ENCODE assay signal across 11 cellular contexts in genomic region chr12:55934343-55934742, GRCh38. TPM values are rescaled to one million over a fixed set of nuclear protein-coding genes. Genes with fewer than 3 reads are reported as not detected.
DNase-seq lines count a peak whose midpoint lies in the region; ATAC-seq and TF ChIP-seq lines count a peak whose summit lies in the region.
"Had no signal": no experiment of that assay in that cellular context is flagged by ENCODE, and none has a peak within 500 bp of the region (broad histone marks: within the 10 kb centered on the region; RNA-seq: fewer than 3 reads in every experiment).

No MANE protein-coding gene starts in this region.

- intact Hi-C loops in activated CD4-positive, alpha-beta T cell treated with anti-CD3 and anti-CD28 coated beads, Interleukin-2, amount 10 ng/mL, durations not matched to agents 24 days and 14 days (cut with micrococcal nuclease): no loop called here
- intact Hi-C loops in mammary epithelial cell (cut with micrococcal nuclease): no loop called here
- intact Hi-C loops in head of caudate nucleus (cut with DNase I): no loop called here

- no peaks in the 10 kb centered on the region for H3K9me2 ChIP-seq in Loucy (replicated peaks; ENCODE audit: low read depth, low read length)

- CTCF ChIA-PET in mammary epithelial cell (lab: Charles Lee; ENCODE audit: low non-redundant PET): no interaction called here

- H3K79me2 ChIP-seq in Loucy (ENCODE audit: insufficient read depth, low read length) (peaks cover 40% of the 10 kb centered on the region), mammary epithelial cell (ENCODE audit: insufficient read depth, low read length) (peaks cover 72% of the 10 kb centered on the region), osteoblast (ENCODE audit: insufficient read depth, low read length) (peaks cover 14% of the 10 kb centered on the region)

- in situ Hi-C loops in mammary epithelial cell (cut with MboI; ENCODE audit: low sequenced_read_pairs in 2 of 2): no loop called here

- H3K4me3 ChIP-seq in Loucy (ENCODE audit: low read length, poor library complexity, severe bottlenecking): no peak overlapping the region
- peak overlapping the region in 1 of 3 experiments; percentile 44 for H3K4me3 ChIP-seq in mammary epithelial cell (replicated peaks in 1 of 3; ENCODE audit: insufficient read depth in 1 of 3, low read depth in 2 of 3, low read length in 3 of 3)
- H3K4me3 ChIP-seq in osteoblast (ENCODE audit: insufficient read depth, low read length): no peak overlapping the region
- H3K4me3 ChIP-seq in neuronal stem cell (ENCODE audit: low read length in 2 of 2): no peak overlapping the region

- DNase-seq in activated CD4-positive, alpha-beta T cell treated with anti-CD3 and anti-CD28 coated beads, Interleukin-2, amount 10 ng/mL, durations not matched to agents 24 days and 14 days: peak; percentile 55
- no peak for DNase-seq in activated CD4-positive, alpha-beta T cell treated with anti-CD3 and anti-CD28 coated beads, Interleukin-2, amount 50 U/mL, for 1 hour
- DNase-seq in mammary epithelial cell (no peak), osteoblast (ENCODE audit: insufficient read length, low spot score, missing footprints) (peak; percentile 84), neuronal stem cell (ENCODE audit: low spot score) (no peak), head of caudate nucleus (no peak)
- DNase-seq: left colon, MM.1S, nephron progenitor cell had no signal

- H2BK5ac ChIP-seq in neuronal stem cell (ENCODE audit: low read length): no peak overlapping the region

- no peak for ATAC-seq in GM21360 (IDR thresholded peaks at IDR 0.05; ENCODE audit: unreplicated experiment)
- ATAC-seq: left colon had no signal

- H3K79me1 ChIP-seq in neuronal stem cell (ENCODE audit: low read depth, low read length): no peaks in the 10 kb centered on the region

- H2AK5ac ChIP-seq in neuronal stem cell (ENCODE audit: low read depth, low read length): no peak overlapping the region

- H3K36me3 Mint-ChIP-seq in activated CD4-positive, alpha-beta T cell treated with anti-CD3 and anti-CD28 coated beads, Interleukin-2, amount 10 ng/mL, durations not matched to agents 24 days and 14 days (ENCODE audit: low read depth): peaks cover 70% of the 10 kb centered on the region

- no peak for TF ChIP-seq CTCF in Loucy (conservative IDR thresholded peaks at IDR 0.05; ENCODE audit: low read length)
- no peak for TF ChIP-seq CTCF in mammary epithelial cell (conservative IDR thresholded peaks at IDR 0.05 in 1 of 2, IDR thresholded peaks at IDR 0.05 in 1 of 2; ENCODE audit: extremely low read depth in 1 of 2, insufficient read depth in 1 of 2, low read depth in 1 of 2, low read length in 2 of 2)
- no peak for TF ChIP-seq CTCF in osteoblast (IDR thresholded peaks at IDR 0.05; ENCODE audit: extremely low read depth, low read depth, low read length)

- no TSS peak for BruUV-seq in mammary epithelial cell (replicated peaks; lab: Mats Ljungman, UMichigan)

- dilution Hi-C loops in mammary epithelial cell (cut with HindIII; ENCODE audit: low sequenced_read_pairs): loop anchor here (10.0 kb wide), 2 partner anchors 60 to 220 kb away; partner anchors contain the start of genes BLOC1S1 and SUOX

- no peak overlapping the region for H3K4ac ChIP-seq in neuronal stem cell (ENCODE audit: low read length)

- H3K14ac ChIP-seq in neuronal stem cell (ENCODE audit: low read length): no peak overlapping the region

- H3F3A ChIP-seq in Loucy (ENCODE audit: low read depth): peaks cover 7% of the 10 kb centered on the region

- peaks cover 73% of the 10 kb centered on the region for H3K4me1 Mint-ChIP-seq in activated CD4-positive, alpha-beta T cell treated with anti-CD3 and anti-CD28 coated beads, Interleukin-2, amount 10 ng/mL, durations not matched to agents 24 days and 14 days

- H3K9me3 ChIP-seq in Loucy (ENCODE audit: insufficient read depth, low read depth, low read length): no peaks in the 10 kb centered on the region
- no peaks in the 10 kb centered on the region for H3K9me3 ChIP-seq in mammary epithelial cell (replicated peaks; ENCODE audit: insufficient read depth, low read length)
- no peaks in the 10 kb centered on the region for H3K9me3 ChIP-seq in osteoblast (ENCODE audit: low read depth, low read length)
- no peaks in the 10 kb centered on the region for H3K9me3 ChIP-seq in neuronal stem cell (replicated peaks in 1 of 2; ENCODE audit: control insufficient read depth in 2 of 2, insufficient read depth in 1 of 2, low read depth in 1 of 2, low read length in 2 of 2)

- no peaks in the 10 kb centered on the region for H3K27me3 Mint-ChIP-seq in activated CD4-positive, alpha-beta T cell treated with anti-CD3 and anti-CD28 coated beads, Interleukin-2, amount 10 ng/mL, durations not matched to agents 24 days and 14 days

- peak overlapping the region; percentile 98 for H3K9ac ChIP-seq in Loucy (ENCODE audit: low read depth, low read length, poor library complexity, severe bottlenecking)
- peak overlapping the region; percentile 81 for H3K9ac ChIP-seq in mammary epithelial cell (ENCODE audit: insufficient read depth, low read length)
- no peak overlapping the region for H3K9ac ChIP-seq in neuronal stem cell (ENCODE audit: low read depth, low read length, poor library complexity)

- H2AFZ ChIP-seq in Loucy (ENCODE audit: low read length) (no peak overlapping the region), mammary epithelial cell (ENCODE audit: low read depth, low read length) (no peak overlapping the region), osteoblast (ENCODE audit: low read length) (no peak overlapping the region), neuronal stem cell (ENCODE audit: low read length) (no peak overlapping the region)

- no peak overlapping the region for H2BK120ac ChIP-seq in neuronal stem cell (ENCODE audit: low read depth, low read length)

- peak overlapping the region; percentile 98 for H3K27ac Mint-ChIP-seq in activated CD4-positive, alpha-beta T cell treated with anti-CD3 and anti-CD28 coated beads, Interleukin-2, amount 10 ng/mL, durations not matched to agents 24 days and 14 days
- H3K27ac Mint-ChIP-seq: nephron progenitor cell had no signal

- no peak overlapping the region for H3K18ac ChIP-seq in neuronal stem cell (ENCODE audit: low read length)

- no peak overlapping the region for H4K91ac ChIP-seq in neuronal stem cell (ENCODE audit: low read depth, low read length, poor library complexity)

- H3K4me1 ChIP-seq in Loucy (ENCODE audit: insufficient read depth, low read length, poor library complexity, severe bottlenecking): peaks cover 43% of the 10 kb centered on the region
- H3K4me1 ChIP-seq in mammary epithelial cell (ENCODE audit: insufficient read depth, low read length): peaks cover 78% of the 10 kb centered on the region
- H3K4me1 ChIP-seq in osteoblast (ENCODE audit: insufficient read depth, low read length): peaks cover 36% of the 10 kb centered on the region
- H3K4me1 ChIP-seq in neuronal stem cell (ENCODE audit: control insufficient read depth in 2 of 2, insufficient read depth in 1 of 2, low read depth in 1 of 2, low read length in 2 of 2): peaks cover 9 to 16% of the 10 kb centered on the region in 2 donors

- H3K4me3 Mint-ChIP-seq in activated CD4-positive, alpha-beta T cell treated with anti-CD3 and anti-CD28 coated beads, Interleukin-2, amount 10 ng/mL, durations not matched to agents 24 days and 14 days: peak overlapping the region; percentile 99
- H3K4me3 Mint-ChIP-seq: nephron progenitor cell had no signal

- H4K8ac ChIP-seq in neuronal stem cell (ENCODE audit: low read depth, low read length): no peak overlapping the region

- H2BK12ac ChIP-seq in neuronal stem cell (ENCODE audit: low read length): no peak overlapping the region

- no peak overlapping the region for H3K4me2 ChIP-seq in Loucy (ENCODE audit: low read depth, low read length, poor library complexity, severe bottlenecking)
- peak overlapping the region; percentile 87 for H3K4me2 ChIP-seq in mammary epithelial cell (ENCODE audit: insufficient read depth, low read depth, low read length)
- no peak overlapping the region for H3K4me2 ChIP-seq in osteoblast (ENCODE audit: insufficient read depth, low read length)
- no peak overlapping the region for H3K4me2 ChIP-seq in neuronal stem cell (ENCODE audit: insufficient read depth, low read length, poor library complexity, severe bottlenecking)

- no peak overlapping the region for H2BK15ac ChIP-seq in neuronal stem cell (ENCODE audit: low read length)

- no peak overlapping the region for H3K23ac ChIP-seq in neuronal stem cell (ENCODE audit: low read depth, low read length, poor library complexity)

- H3K27me3 ChIP-seq in Loucy (ENCODE audit: insufficient read depth, low read length, poor library complexity, severe bottlenecking) (no peaks in the 10 kb centered on the region), mammary epithelial cell (ENCODE audit: insufficient read depth, low read length) (no peaks in the 10 kb centered on the region), osteoblast (ENCODE audit: insufficient read depth, low read length) (no peaks in the 10 kb centered on the region), neuronal stem cell (ENCODE audit: control insufficient read depth in 3 of 3, insufficient read depth in 3 of 3, low read depth in 1 of 3, low read length in 3 of 3) (peaks cover 4 to 47% (median 20%) of the 10 kb centered on the region in 3 experiments)

- peak overlapping the region; percentile 95 for H3K27ac ChIP-seq in mammary epithelial cell (ENCODE audit: insufficient read depth, low read depth, low read length)
- no peak overlapping the region for H3K27ac ChIP-seq in osteoblast (ENCODE audit: low read depth, low read length)
- H3K27ac ChIP-seq in neuronal stem cell (replicated peaks; ENCODE audit: low read length): no peak overlapping the region

- no peaks in the 10 kb centered on the region for H3K9me3 Mint-ChIP-seq in activated CD4-positive, alpha-beta T cell treated with anti-CD3 and anti-CD28 coated beads, Interleukin-2, amount 10 ng/mL, durations not matched to agents 24 days and 14 days
- H3K9me3 Mint-ChIP-seq: nephron progenitor cell had no signal

- H3K36me3 ChIP-seq in Loucy (ENCODE audit: insufficient read depth, low read length) (peaks cover 7% of the 10 kb centered on the region; the same call in 1 of the 2 replicates), mammary epithelial cell (ENCODE audit: insufficient read depth, low read length) (peaks cover 12% of the 10 kb centered on the region), osteoblast (ENCODE audit: insufficient read depth, low read length) (peaks cover 12% of the 10 kb centered on the region), neuronal stem cell (replicated peaks in 1 of 2; ENCODE audit: control insufficient read depth in 2 of 2, insufficient read depth in 2 of 2, low read length in 2 of 2) (no peaks in the 10 kb centered on the region)

- H4K20me1 ChIP-seq in Loucy (ENCODE audit: insufficient read depth, low read length, poor library complexity, severe bottlenecking): peaks cover 5% of the 10 kb centered on the region
- no peaks in the 10 kb centered on the region for H4K20me1 ChIP-seq in mammary epithelial cell (ENCODE audit: insufficient read depth, low read length)
- no peaks in the 10 kb centered on the region for H4K20me1 ChIP-seq in osteoblast (ENCODE audit: insufficient read depth, low read length)

RNA-seq across cellular contexts. Expression of gene DGKA, which starts 3.4 kb away (rescaled TPM):
- 355 and 365 TPM in 2 replicates for total RNA-seq in activated CD4-positive, alpha-beta T cell treated with anti-CD3 and anti-CD28 coated beads, Interleukin-2, amount 10 ng/mL, durations not matched to agents 24 days and 14 days
- total RNA-seq in mammary epithelial cell (100 to 1,000 TPM; 204 to 378 TPM), osteoblast (32.6 and 36.5 TPM in 2 replicates)
- 195 TPM for polyA plus RNA-seq in mammary epithelial cell
- polyA minus RNA-seq in mammary epithelial cell: 263 TPM
- polyA plus RNA-seq in neuronal stem cell (2013, experiment 1 of 2): 11.5 TPM
- 10.1 TPM for polyA plus RNA-seq in neuronal stem cell (2013, experiment 2 of 2)

RNA-seq across cellular contexts. Expression of gene PYM1, which starts 6.6 kb away (rescaled TPM):
- 34.8 and 35.6 TPM in 2 replicates for total RNA-seq in activated CD4-positive, alpha-beta T cell treated with anti-CD3 and anti-CD28 coated beads, Interleukin-2, amount 10 ng/mL, durations not matched to agents 24 days and 14 days
- 10 to 100 TPM; 37.2 to 38.0 TPM for total RNA-seq in mammary epithelial cell
- polyA plus RNA-seq in mammary epithelial cell: 47.8 TPM
- polyA minus RNA-seq in mammary epithelial cell: 28.7 TPM
- total RNA-seq in osteoblast: 25.0 and 31.5 TPM in 2 replicates
- polyA plus RNA-seq in neuronal stem cell (2013, experiment 1 of 2): 50.0 TPM
- polyA plus RNA-seq in neuronal stem cell (2013, experiment 2 of 2): 49.6 TPM

RNA-seq across cellular contexts. Expression of gene PMEL, which starts 31.5 kb away (rescaled TPM):
- total RNA-seq in activated CD4-positive, alpha-beta T cell treated with anti-CD3 and anti-CD28 coated beads, Interleukin-2, amount 10 ng/mL, durations not matched to agents 24 days and 14 days: not detected in 2 replicates
- 1 to 10 TPM in 1 of 2 donors, under 1 TPM in 1; 0.67 to 1.9 TPM for total RNA-seq in mammary epithelial cell
- 1.4 TPM for polyA plus RNA-seq in mammary epithelial cell
- polyA minus RNA-seq in mammary epithelial cell: not detected
- 0.59 and 0.72 TPM in 2 replicates for total RNA-seq in osteoblast
- 298 TPM for polyA plus RNA-seq in neuronal stem cell (2013, experiment 1 of 2)
- 291 TPM for polyA plus RNA-seq in neuronal stem cell (2013, experiment 2 of 2)

RNA-seq across cellular contexts. Expression of gene CDK2, which starts 32.3 kb away (rescaled TPM):
- 108 and 110 TPM in 2 replicates for total RNA-seq in activated CD4-positive, alpha-beta T cell treated with anti-CD3 and anti-CD28 coated beads, Interleukin-2, amount 10 ng/mL, durations not matched to agents 24 days and 14 days
- total RNA-seq in mammary epithelial cell (10 to 100 TPM; 17.5 to 54.9 TPM), osteoblast (13.0 and 13.4 TPM in 2 replicates)
- polyA plus RNA-seq in mammary epithelial cell: 50.0 TPM
- 154 TPM for polyA minus RNA-seq in mammary epithelial cell
- polyA plus RNA-seq in neuronal stem cell (2013, experiment 1 of 2): 69.3 TPM
- polyA plus RNA-seq in neuronal stem cell (2013, experiment 2 of 2): 71.8 TPM

RNA-seq across cellular contexts. Expression of gene RAB5B, which starts 39.5 kb away (rescaled TPM):
- total RNA-seq in activated CD4-positive, alpha-beta T cell treated with anti-CD3 and anti-CD28 coated beads, Interleukin-2, amount 10 ng/mL, durations not matched to agents 24 days and 14 days: 39.0 and 40.2 TPM in 2 replicates
- total RNA-seq in mammary epithelial cell: 10 to 100 TPM; 79.4 to 92.5 TPM
- 87.1 TPM for polyA plus RNA-seq in mammary epithelial cell
- 153 TPM for polyA minus RNA-seq in mammary epithelial cell
- 82.9 and 87.5 TPM in 2 replicates for total RNA-seq in osteoblast
- 90.1 TPM for polyA plus RNA-seq in neuronal stem cell (2013, experiment 1 of 2)
- polyA plus RNA-seq in neuronal stem cell (2013, experiment 2 of 2): 89.7 TPM

Comparison
In these comparisons a context has a peak if more than half of its experiments do, and no peak if none do; other contexts are left out.
1. DNase-seq: peak in activated CD4-positive, alpha-beta T cell treated with anti-CD3 and anti-CD28 coated beads, Interleukin-2, amount 10 ng/mL, durations not matched to agents 24 days and 14 days (single experiment) and osteoblast (single experiment); none in activated CD4-positive, alpha-beta T cell treated with anti-CD3 and anti-CD28 coated beads, Interleukin-2, amount 50 U/mL, for 1 hour (single experiment), mammary epithelial cell (single experiment), neuronal stem cell (single experiment) and head of caudate nucleus (0 of 42).